ENCODE assay signal across 1 cellular context in the genomic region with DNA sequence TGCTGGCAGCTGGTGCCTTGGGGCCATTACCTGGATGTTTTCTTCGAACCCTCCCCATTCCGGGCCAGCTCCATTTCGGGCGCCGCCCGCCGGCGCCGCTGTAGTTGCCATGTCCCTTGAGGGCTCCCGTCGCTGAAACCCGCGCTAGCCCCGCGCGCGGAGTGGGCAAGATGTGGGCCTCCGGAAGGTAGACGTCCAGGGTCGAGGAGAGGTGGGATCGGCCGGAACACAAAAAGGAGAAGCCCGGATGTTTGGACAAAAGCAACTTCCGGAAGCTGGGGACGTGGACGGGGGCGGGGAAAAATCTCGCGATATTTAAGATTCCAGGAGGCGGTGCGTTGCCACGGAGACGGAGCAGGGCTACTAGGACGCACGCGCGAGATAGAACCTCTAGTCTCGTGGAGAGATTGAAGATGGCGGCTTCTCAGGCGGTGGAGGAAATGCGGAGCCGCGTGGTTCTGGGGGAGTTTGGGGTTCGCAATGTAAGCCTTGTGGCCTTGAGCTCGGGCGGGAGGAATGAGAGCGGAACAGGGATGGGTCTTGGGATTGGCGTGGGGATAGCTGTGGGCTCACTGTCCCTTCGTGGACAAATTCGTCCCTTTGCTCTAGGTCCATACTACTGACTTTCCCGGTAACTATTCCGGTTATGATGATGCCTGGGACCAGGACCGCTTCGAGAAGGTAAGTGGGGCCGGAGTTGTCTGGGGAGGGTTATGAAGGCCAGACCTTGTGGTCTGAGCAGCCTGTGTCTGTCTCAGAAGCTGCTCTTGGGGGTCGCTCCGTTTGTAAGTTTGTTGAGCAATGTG.
TF ChIP-seq lines count a peak whose summit lies in the region.

A gene with protein sequence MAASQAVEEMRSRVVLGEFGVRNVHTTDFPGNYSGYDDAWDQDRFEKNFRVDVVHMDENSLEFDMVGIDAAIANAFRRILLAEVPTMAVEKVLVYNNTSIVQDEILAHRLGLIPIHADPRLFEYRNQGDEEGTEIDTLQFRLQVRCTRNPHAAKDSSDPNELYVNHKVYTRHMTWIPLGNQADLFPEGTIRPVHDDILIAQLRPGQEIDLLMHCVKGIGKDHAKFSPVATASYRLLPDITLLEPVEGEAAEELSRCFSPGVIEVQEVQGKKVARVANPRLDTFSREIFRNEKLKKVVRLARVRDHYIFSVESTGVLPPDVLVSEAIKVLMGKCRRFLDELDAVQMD (plus strand): TSS at position 393 of the 806 bp plus-strand sequence. CDS start 21 bp downstream, at position 414.
A gene (minus strand): TSS at position 230 of the 806 bp plus-strand sequence. CDS start 119 bp downstream, at position 111.

TF ChIP-seq in IMR-90, 13 proteins besides CTCF, POLR2A, EP300 and RAD21:
- TF ChIP-seq CEBPB (IDR thresholded peaks at IDR 0.05; ENCODE audit: low read depth, low read length) (peak; percentile 37; the same call in 1 of the 2 replicates), MXI1 (IDR thresholded peaks at IDR 0.05; ENCODE audit: borderline replicate concordance, low read depth, low read length) (peak; percentile 98), RFX5 (IDR thresholded peaks at IDR 0.05; ENCODE audit: low read depth, low read length) (no peak)
- TF ChIP-seq, protein P1, sequence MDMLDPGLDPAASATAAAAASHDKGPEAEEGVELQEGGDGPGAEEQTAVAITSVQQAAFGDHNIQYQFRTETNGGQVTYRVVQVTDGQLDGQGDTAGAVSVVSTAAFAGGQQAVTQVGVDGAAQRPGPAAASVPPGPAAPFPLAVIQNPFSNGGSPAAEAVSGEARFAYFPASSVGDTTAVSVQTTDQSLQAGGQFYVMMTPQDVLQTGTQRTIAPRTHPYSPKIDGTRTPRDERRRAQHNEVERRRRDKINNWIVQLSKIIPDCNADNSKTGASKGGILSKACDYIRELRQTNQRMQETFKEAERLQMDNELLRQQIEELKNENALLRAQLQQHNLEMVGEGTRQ (IDR thresholded peaks at IDR 0.05; ENCODE audit: low read depth, low read length), result peak; percentile 19; the same call in 1 of the 2 replicates
